In genomic region chr1:57061369-57061768, GRCh38 we compare ENCODE assay signal across 14 cellular contexts.
DNase-seq lines count a peak whose midpoint lies in the region; TF ChIP-seq lines count a peak whose summit lies in the region.
"Had no signal": no experiment of that assay in that cellular context is flagged by ENCODE, and none has a peak within 500 bp of the region (broad histone marks: within the 10 kb centered on the region; RNA-seq: fewer than 3 reads in every experiment).

No MANE protein-coding gene starts in this region.

- peak; percentile 72 for DNase-seq in EH (ENCODE audit: low read depth)
- DNase-seq in M059J (ENCODE audit: low read depth), result peak; percentile 27
- peak; percentile 5 for DNase-seq in choroid plexus epithelial cell (ENCODE audit: low read depth)
- peak; percentile 46 for DNase-seq in mucosa of gallbladder (ENCODE audit: low spot score)
- no peak for DNase-seq in stimulated activated CD4-positive, alpha-beta T cell treated with anti-CD3 and anti-CD28 coated beads, Interleukin-15, amount 100 ng/mL, for 24 hours
- DNase-seq in inferior parietal cortex (ENCODE audit: extremely low spot score), result no peak
- no peak for DNase-seq in MM.1S
- DNase-seq: activated CD4-positive, alpha-beta T cell treated with anti-CD3 and anti-CD28 coated beads, Interleukin-2, amount 50 U/mL, for 48 hours; activated naive CD8-positive, alpha-beta T cell treated with anti-CD3 and anti-CD28 coated beads, Interleukin-2, amount 10 ng/mL, durations not matched to agents 7 days and 5 days; NCI-H2081; posterior cingulate gyrus; uterus had no signal

- no peaks in the 10 kb centered on the region for H3K9me2 ChIP-seq in MM.1S (replicated peaks; ENCODE audit: insufficient read depth, low read length)

- no peaks in the 10 kb centered on the region for H3K79me2 ChIP-seq in MM.1S (ENCODE audit: low read length)

- H3K9ac ChIP-seq in MM.1S (ENCODE audit: low read length), result no peak overlapping the region

- no peak overlapping the region for H3K4me3 ChIP-seq in choroid plexus epithelial cell (ENCODE audit: low read depth, low read length)
- no peak overlapping the region for H3K4me3 ChIP-seq in MM.1S (ENCODE audit: low read length)
- H3K4me3 ChIP-seq: HAP-1, SJSA1, uterus had no signal

- H2AFZ ChIP-seq in MM.1S (ENCODE audit: low read length), result no peak overlapping the region

- no peaks in the 10 kb centered on the region for H3K36me3 ChIP-seq in MM.1S (replicated peaks; ENCODE audit: insufficient read depth, low read length)
- H3K36me3 ChIP-seq: HAP-1, SJSA1, uterus had no signal

- no peaks in the 10 kb centered on the region for H3K9me3 ChIP-seq in MM.1S (replicated peaks; ENCODE audit: insufficient read depth, low read length)
- H3K9me3 ChIP-seq: HAP-1, SJSA1, uterus had no signal

- H3K4me1 ChIP-seq in MM.1S (ENCODE audit: low read length), result no peaks in the 10 kb centered on the region
- H3K4me1 ChIP-seq: HAP-1, SJSA1, uterus had no signal

- no peaks in the 10 kb centered on the region for H4K20me1 ChIP-seq in MM.1S (ENCODE audit: insufficient read depth, low read length)

- no peak overlapping the region for H3K27ac ChIP-seq in MM.1S (ENCODE audit: low read length)
- H3K27ac ChIP-seq: SJSA1, uterus had no signal

- no peaks in the 10 kb centered on the region for H3K27me3 ChIP-seq in MM.1S (replicated peaks; ENCODE audit: insufficient read depth, low read length)
- H3K27me3 ChIP-seq: uterus had no signal

- H3K4me2 ChIP-seq in MM.1S (ENCODE audit: low read depth, low read length), result no peak overlapping the region

- H3F3A ChIP-seq in MM.1S (ENCODE audit: insufficient read depth, low read length), result no peaks in the 10 kb centered on the region

- TF ChIP-seq CTCF in choroid plexus epithelial cell (conservative IDR thresholded peaks at IDR 0.05; ENCODE audit: low read depth, low read length) (no peak), MM.1S (IDR thresholded peaks at IDR 0.05; ENCODE audit: low read length) (no peak)

Comparison
In these comparisons a context has a peak if more than half of its experiments do, and no peak if none do; other contexts are left out.
1. DNase-seq: peak in EH (single experiment), M059J (single experiment), choroid plexus epithelial cell (single experiment) and mucosa of gallbladder (single experiment); none in stimulated activated CD4-positive, alpha-beta T cell treated with anti-CD3 and anti-CD28 coated beads, Interleukin-15, amount 100 ng/mL, for 24 hours (single experiment), inferior parietal cortex (single experiment) and MM.1S (single experiment).